Comparison of ENCODE assay signal across 10 cellular contexts in the genomic region with DNA sequence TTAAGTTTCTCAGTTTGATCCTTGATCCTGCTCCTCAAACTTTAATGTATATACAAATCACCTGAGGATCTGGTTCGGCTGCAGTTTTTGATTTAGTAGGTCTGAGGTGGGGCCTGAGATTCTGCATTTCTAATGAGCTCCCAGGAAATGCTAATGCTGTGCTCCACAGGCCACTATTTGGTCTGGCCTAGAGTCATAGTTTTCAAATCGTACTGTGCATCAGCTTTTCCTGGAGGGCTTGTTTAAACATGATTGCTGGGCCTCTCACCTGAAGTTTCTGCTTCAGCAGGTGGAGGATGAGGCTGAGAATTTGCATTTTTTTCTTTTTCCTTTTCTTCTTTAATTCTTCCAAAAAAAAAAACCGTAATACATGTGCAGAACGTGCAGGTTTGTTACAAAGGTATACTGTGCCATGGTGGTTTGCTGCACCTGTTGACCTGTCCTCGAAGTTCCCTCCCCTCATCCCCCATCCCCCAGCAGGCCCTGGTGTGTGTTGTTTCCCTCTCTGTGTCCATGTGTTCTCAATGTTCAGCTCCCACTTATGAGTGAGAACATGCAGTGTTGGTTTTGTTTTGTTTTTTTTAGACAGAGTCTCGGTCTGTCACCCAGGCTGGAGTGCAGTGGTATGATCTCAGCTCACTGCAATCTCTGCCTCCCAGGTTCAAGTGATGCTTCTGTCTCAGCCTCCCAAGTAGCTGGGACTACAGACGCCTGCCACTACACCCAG.
"Had no signal": no experiment of that assay in that cellular context is flagged by ENCODE, and none has a peak within 500 bp of the region (broad histone marks: within the 10 kb centered on the region; RNA-seq: fewer than 3 reads in every experiment).

No MANE protein-coding gene starts in this region.

- H3K27ac Mint-ChIP-seq: activated CD4-positive, alpha-beta T cell treated with anti-CD3 and anti-CD28 coated beads, Interleukin-2, amount 10 ng/mL, durations not matched to agents 7 days and 5 days; activated naive CD4-positive, alpha-beta T cell treated with anti-CD3 and anti-CD28 coated beads, Interleukin-2, amount 50 U/mL, for 72 hours had no signal

- ATAC-seq: activated naive CD4-positive, alpha-beta T cell treated with anti-CD3 and anti-CD28 coated beads, Interleukin-2, amount 50 U/mL, for 72 hours had no signal

- H3K27me3 Mint-ChIP-seq: activated CD4-positive, alpha-beta T cell treated with anti-CD3 and anti-CD28 coated beads, Interleukin-2, amount 10 ng/mL, durations not matched to agents 7 days and 5 days had no signal

- H3K4me3 Mint-ChIP-seq: activated CD4-positive, alpha-beta T cell treated with anti-CD3 and anti-CD28 coated beads, Interleukin-2, amount 10 ng/mL, durations not matched to agents 7 days and 5 days; naive B cell had no signal

- H3K36me3 Mint-ChIP-seq: activated naive CD4-positive, alpha-beta T cell treated with anti-CD3 and anti-CD28 coated beads, Interleukin-2, amount 50 U/mL, for 72 hours; naive B cell had no signal

- DNase-seq: activated CD4-positive, alpha-beta T cell treated with anti-CD3 and anti-CD28 coated beads, Interleukin-2, amount 10 ng/mL, durations not matched to agents 7 days and 5 days; activated T-cell treated with anti-CD3 and anti-CD28 coated beads, Interleukin-2, amount 50 U/mL, for 1 hour; effector CD4-positive, alpha-beta T cell; hippocampal formation; lower lobe of right lung; naive B cell; posterior cingulate gyrus; stimulated activated CD4-positive, alpha-beta T cell treated with anti-CD3 and anti-CD28 coated beads, Interleukin-4, amount 100 ng/mL, for 4 hours; T-helper 1 cell had no signal

- H3K9me3 Mint-ChIP-seq: naive B cell had no signal
